ENCODE assay signal across 32 cellular contexts in the genomic region with DNA sequence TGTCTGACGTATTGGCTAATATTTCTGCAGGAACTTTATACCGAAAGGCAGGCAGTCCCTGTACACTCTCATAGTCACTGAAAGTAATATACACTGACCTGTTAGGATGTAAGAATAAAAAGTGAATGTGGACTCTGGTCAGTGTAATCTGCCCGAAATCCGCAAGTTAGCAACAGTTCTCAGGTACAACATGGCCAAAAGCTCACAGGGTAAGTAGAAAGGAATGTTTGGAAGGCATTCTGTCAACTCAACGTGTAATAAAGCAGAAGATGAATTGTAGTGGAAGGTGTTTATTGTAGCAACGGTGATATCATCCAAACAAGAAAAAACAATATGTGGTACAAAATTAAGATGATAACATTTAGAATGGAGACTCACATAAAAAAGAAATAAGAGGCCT.
"Had no signal": no experiment of that assay in that cellular context is flagged by ENCODE, and none has a peak within 500 bp of the region (broad histone marks: within the 10 kb centered on the region; RNA-seq: fewer than 3 reads in every experiment).

No MANE protein-coding gene starts in this region.

- ATAC-seq: activated naive CD4-positive, alpha-beta T cell treated with anti-CD3 and anti-CD28 coated beads, Interleukin-2, amount 50 U/mL, for 72 hours; activated naive CD8-positive, alpha-beta T cell treated with anti-CD3 and anti-CD28 coated beads, Interleukin-2, amount 50 U/mL, for 24 hours; activated T-cell treated with anti-CD3 and anti-CD28 coated beads, Interleukin-2, amount 50 U/mL, for 4 hours; activated T-cell treated with anti-CD3 and anti-CD28 coated beads, Interleukin-2, amount 50 U/mL, for 72 hours; activated T-helper 17 cell treated with anti-CD3 and anti-CD28 coated beads, Interleukin-2, amount 50 U/mL, for 72 hours had no signal

- H3K4me1 ChIP-seq: ascending aorta, breast epithelium had no signal

- H3K27ac ChIP-seq: adrenal gland, ascending aorta, brain microvascular endothelial cell, breast epithelium, cardiac muscle cell had no signal

- H3K4me3 ChIP-seq: adrenal gland, ascending aorta, breast epithelium, cardiac muscle cell had no signal

- H3K9me3 ChIP-seq: adrenal gland, ascending aorta, breast epithelium had no signal

- H3K27me3 ChIP-seq: adrenal gland, ascending aorta, brain microvascular endothelial cell, breast epithelium, cardiac muscle cell had no signal

- DNase-seq: activated effector memory CD4-positive, alpha-beta T cell treated with anti-CD3 and anti-CD28 coated beads, Interleukin-2, amount 50 U/mL, for 16 hours; activated effector memory CD4-positive, alpha-beta T cell treated with Interleukin-2 at 50 U/mL for 16 hours; activated gamma-delta T cell; activated gamma-delta T cell treated with Interleukin-2 at 50 U/mL for 16 hours; activated naive CD4-positive, alpha-beta T cell; activated naive CD4-positive, alpha-beta T cell treated with anti-CD3 and anti-CD28 coated beads for 36 hours; activated naive CD4-positive, alpha-beta T cell treated with anti-CD3 and anti-CD28 coated beads, Interleukin-2, amount 10 ng/mL, durations not matched to agents 7 days and 5 days; activated naive CD4-positive, alpha-beta T cell treated with anti-CD3 and anti-CD28 coated beads, Interleukin-2, amount 50 U/mL, for 16 hours; activated naive CD4-positive, alpha-beta T cell treated with Interleukin-2 at 50 U/mL for 16 hours; activated naive CD8-positive, alpha-beta T cell treated with anti-CD3 and anti-CD28 coated beads for 36 hours; activated naive CD8-positive, alpha-beta T cell treated with anti-CD3 and anti-CD28 coated beads, Interleukin-2, amount 10 ng/mL, durations not matched to agents 7 days and 5 days; activated naive CD8-positive, alpha-beta T cell treated with anti-CD3 and anti-CD28 coated beads, Interleukin-2, amount 50 U/mL, for 24 hours; activated T-cell treated with anti-CD3 and anti-CD28 coated beads for 4 hours; activated T-cell treated with anti-CD3 and anti-CD28 coated beads, Interleukin-2, amount 50 U/mL, for 1 hour; activated T-cell treated with anti-CD3 and anti-CD28 coated beads, Interleukin-2, amount 50 U/mL, for 24 hours; activated T-cell treated with anti-CD3 and anti-CD28 coated beads, Interleukin-2, amount 50 U/mL, for 4 hours; activated T-cell treated with anti-CD3 and anti-CD28 coated beads, Interleukin-2, amount 50 U/mL, for 48 hours; activated T-cell treated with anti-CD3 and anti-CD28 coated beads, Interleukin-2, amount 50 U/mL, for 72 hours; adrenal gland; amniotic stem cell; amygdala; anterior cingulate cortex; aorta; brain microvascular endothelial cell; caudate nucleus; central memory CD4-positive, alpha-beta T cell; cerebellar nuclear complex had no signal
